In the genomic region with DNA sequence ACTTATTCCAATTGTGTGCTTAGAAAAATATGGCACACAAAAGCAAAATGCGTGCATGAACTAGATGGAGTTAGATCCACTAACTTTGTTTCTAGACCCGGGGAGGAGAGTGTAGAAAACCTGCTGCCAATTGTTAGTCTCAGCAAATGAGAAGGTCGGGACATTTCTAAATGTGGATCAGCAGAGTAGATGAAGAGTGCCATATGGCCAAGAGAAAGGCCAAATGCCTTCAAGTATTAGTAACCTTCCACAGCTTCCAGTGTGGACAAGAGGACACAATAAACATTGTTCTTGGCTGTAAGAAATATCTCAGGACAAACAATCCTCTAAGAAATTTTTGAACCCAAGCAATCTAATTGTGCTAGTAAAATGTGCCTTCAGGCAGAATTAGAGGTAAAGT, we compare ENCODE assay signal across 25 cellular contexts.
DNase-seq lines count a peak whose midpoint lies in the region; ATAC-seq and TF ChIP-seq lines count a peak whose summit lies in the region.
"Had no signal": no experiment of that assay in that cellular context is flagged by ENCODE, and none has a peak within 500 bp of the region (broad histone marks: within the 10 kb centered on the region; RNA-seq: fewer than 3 reads in every experiment).

No MANE protein-coding gene starts in this region.

- no peaks in the 10 kb centered on the region for H3K36me3 ChIP-seq in right atrium auricular region
- H3K36me3 ChIP-seq: MG63 had no signal

- intact Hi-C loops in Right ventricle myocardium inferior (cut with DNase I), result no loop called here
- intact Hi-C loops in right cardiac atrium (cut with DNase I), result no loop called here

- WGBS in right cardiac atrium, result 48% methylated on average over 3 of the region's 3 CpGs

- peaks cover 0 to 7% of the 10 kb centered on the region in 2 donors for H3K9me3 ChIP-seq in right atrium auricular region
- H3K9me3 ChIP-seq in right cardiac atrium (ENCODE audit: control insufficient read depth, low read length), result no peaks in the 10 kb centered on the region
- H3K9me3 ChIP-seq: MG63 had no signal

- H3K27me3 ChIP-seq in right atrium auricular region (no peaks in the 10 kb centered on the region), right cardiac atrium (ENCODE audit: control insufficient read depth, insufficient read depth) (no peaks in the 10 kb centered on the region)
- H3K27me3 ChIP-seq: MG63 had no signal

- H3K27ac ChIP-seq in right atrium auricular region, result no peak overlapping the region
- H3K27ac ChIP-seq in right cardiac atrium (ENCODE audit: low read length), result no peak overlapping the region
- H3K27ac ChIP-seq: 22Rv1, C4-2B, RWPE1, SK-N-MC had no signal

- no peak overlapping the region for H3K4me3 ChIP-seq in right atrium auricular region
- no peak overlapping the region for H3K4me3 ChIP-seq in right cardiac atrium (ENCODE audit: low read length)
- H3K4me3 ChIP-seq: MG63, SK-N-MC had no signal

- no peak for TF ChIP-seq CTCF in right atrium auricular region (IDR thresholded peaks at IDR 0.05)

- no peaks in the 10 kb centered on the region for H3K4me1 ChIP-seq in right atrium auricular region
- H3K4me1 ChIP-seq in right cardiac atrium (ENCODE audit: control insufficient read depth, insufficient read depth, low read length), result no peaks in the 10 kb centered on the region
- H3K4me1 ChIP-seq: Caco-2 had no signal

- DNase-seq in Right ventricle myocardium inferior (ENCODE audit: missing footprints) (no peak), right atrium auricular region (ENCODE audit: low spot score) (no peak), foreskin melanocyte (peak; percentile 41), right cardiac atrium (no peak), NCI-H2081 (lab: John Stamatoyannopoulos, UW) (no peak)
- DNase-seq: Caco-2; CD8-positive, alpha-beta T cell; DMS79 treated with DMSO at 0.1 percent for 48 hours; H7; IMR-90; KG1; MG63; NCI-H1105 treated with DMSO at 0.1 percent for 48 hours; NCI-H146; NCI-H1930; NCI-H2227 treated with DMSO at 0.1 percent for 48 hours; NCI-H510A; NCI-H69; SIG-M5 had no signal

- ATAC-seq in Right ventricle myocardium inferior (peak; percentile 63), right cardiac atrium (peak; percentile 54 to 61), HG03439 (IDR thresholded peaks at IDR 0.05; ENCODE audit: unreplicated experiment) (no peak), HG02938 (IDR thresholded peaks at IDR 0.05; ENCODE audit: unreplicated experiment) (no peak)
- ATAC-seq: CD8-positive, alpha-beta T cell had no signal

Comparison
In these comparisons a context has a peak if more than half of its experiments do, and no peak if none do; other contexts are left out.
1. ATAC-seq: peak in Right ventricle myocardium inferior (single experiment) and right cardiac atrium (2 of 2); none in HG03439 (single experiment) and HG02938 (single experiment).